Comparison of ENCODE assay signal across 2 cellular contexts in genomic region chr4:79298484-79298883, GRCh38.
TF ChIP-seq lines count a peak whose summit lies in the region.

No MANE protein-coding gene starts in this region.

TF ChIP-seq in GM23338, 12 proteins besides CTCF, POLR2A, EP300 and RAD21:
- TF ChIP-seq STAT1 (IDR thresholded peaks at IDR 0.05; ENCODE audit: unreplicated experiment) (no peak), ETS1 (IDR thresholded peaks at IDR 0.05) (no peak), ZNF462 (CRISPR knock-in tag; IDR thresholded peaks at IDR 0.05) (no peak), REST (IDR thresholded peaks at IDR 0.05; ENCODE audit: unreplicated experiment) (no peak), NANOG (IDR thresholded peaks at IDR 0.05; ENCODE audit: borderline replicate concordance) (no peak)

TF ChIP-seq in GM12878, 131 proteins besides CTCF, POLR2A, EP300 and RAD21:
- no peak for TF ChIP-seq RB1 (IDR thresholded peaks at IDR 0.05; ENCODE audit: borderline replicate concordance)
- no peak for TF ChIP-seq PBX3 (IDR thresholded peaks at IDR 0.05; ENCODE audit: insufficient replicate concordance, low read depth, low read length)
- no peak for TF ChIP-seq POLR2AphosphoS5 (IDR thresholded peaks at IDR 0.05; ENCODE audit: low read length)
- no peak for TF ChIP-seq STAT3 (IDR thresholded peaks at IDR 0.05; ENCODE audit: low read depth, low read length)
